11 cellular contexts compared by ENCODE assay signal in genomic region chr21:46079357-46080170, GRCh38. TPM values are rescaled to one million over a fixed set of nuclear protein-coding genes. Genes with fewer than 3 reads are reported as not detected.
DNase-seq lines count a peak whose midpoint lies in the region; ATAC-seq and TF ChIP-seq lines count a peak whose summit lies in the region.
"Had no signal": no experiment of that assay in that cellular context is flagged by ENCODE, and none has a peak within 500 bp of the region (broad histone marks: within the 10 kb centered on the region; RNA-seq: fewer than 3 reads in every experiment).

No MANE protein-coding gene starts in this region.

- whole genome bisulfite sequencing in esophagus muscularis mucosa, result 77% methylated on average over 24 of the region's 34 CpGs
- 73 to 79% (median 77%) methylated on average over 34 of the region's 34 CpGs for WGBS in ovary, 3 donors

- H3K4me1 ChIP-seq in esophagus muscularis mucosa (peaks cover 22 to 52% (median 44%) of the 10 kb centered on the region in 4 donors), ovary (ENCODE audit: insufficient read depth) (peaks cover 2% of the 10 kb centered on the region)

- H3K36me3 Mint-ChIP-seq in MCF 10A (ENCODE audit: insufficient read depth, unreplicated experiment), result no peaks in the 10 kb centered on the region
- H3K36me3 Mint-ChIP-seq: stimulated activated naive B cell treated with anti-CD40 and anti-IgM and Interleukin-4, amounts not matched to agents 10 μg/mL and 1 μg/mL and 100 μg/mL, for 72 hours had no signal

- no peaks in the 10 kb centered on the region for H3K9me3 Mint-ChIP-seq in MCF 10A (ENCODE audit: unreplicated experiment)
- H3K9me3 Mint-ChIP-seq: stimulated activated naive B cell treated with anti-CD40 and anti-IgM and Interleukin-4, amounts not matched to agents 10 μg/mL and 1 μg/mL and 100 μg/mL, for 72 hours had no signal

- H3K36me3 ChIP-seq in esophagus muscularis mucosa (no peaks in the 10 kb centered on the region), ovary (no peaks in the 10 kb centered on the region)

- no peaks in the 10 kb centered on the region for H3K4me1 Mint-ChIP-seq in MCF 10A (ENCODE audit: insufficient read depth, unreplicated experiment)
- H3K4me1 Mint-ChIP-seq: stimulated activated naive B cell treated with anti-CD40 and anti-IgM and Interleukin-4, amounts not matched to agents 10 μg/mL and 1 μg/mL and 100 μg/mL, for 72 hours had no signal

- no peak for ATAC-seq in HG02623 (IDR thresholded peaks at IDR 0.05; ENCODE audit: unreplicated experiment)
- no peak for ATAC-seq in HG03139 (IDR thresholded peaks at IDR 0.05; ENCODE audit: unreplicated experiment)
- ATAC-seq: stimulated activated naive B cell treated with anti-CD40 and anti-IgM and Interleukin-4, amounts not matched to agents 10 μg/mL and 1 μg/mL and 100 μg/mL, for 72 hours; T-helper 17 cell had no signal

- no peak overlapping the region for H3K27ac Mint-ChIP-seq in MCF 10A (ENCODE audit: low read depth, unreplicated experiment)
- H3K27ac Mint-ChIP-seq: stimulated activated naive B cell treated with anti-CD40 and anti-IgM and Interleukin-4, amounts not matched to agents 10 μg/mL and 1 μg/mL and 100 μg/mL, for 72 hours; T-helper 17 cell had no signal

- CTCF ChIA-PET in MCF 10A (lab: Yijun Ruan, JAX), result no interaction called here

- BruUV-seq in MCF 10A (replicated peaks; lab: Mats Ljungman, UMichigan), result no TSS peak

- TF ChIP-seq POLR2A in NB4 (IDR thresholded peaks at IDR 0.05; ENCODE audit: extremely low read depth, insufficient read length), result no peak
- TF ChIP-seq POLR2A in esophagus muscularis mucosa (IDR thresholded peaks at IDR 0.05; ENCODE audit: low read depth), result no peak
- no peak for TF ChIP-seq POLR2A in ovary (IDR thresholded peaks at IDR 0.05)

- H3K27me3 ChIP-seq in esophagus muscularis mucosa (no peaks in the 10 kb centered on the region), ovary (no peaks in the 10 kb centered on the region)

- no peak overlapping the region for H3K4me3 Mint-ChIP-seq in MCF 10A (ENCODE audit: unreplicated experiment)
- H3K4me3 Mint-ChIP-seq: stimulated activated naive B cell treated with anti-CD40 and anti-IgM and Interleukin-4, amounts not matched to agents 10 μg/mL and 1 μg/mL and 100 μg/mL, for 72 hours; T-helper 17 cell had no signal

- peak; percentile 93 for DNase-seq in AG20443 (ENCODE audit: low spot score)
- DNase-seq in NB4 (ENCODE audit: low read depth), result peak; percentile 47
- peak; percentile 78 for DNase-seq in esophagus muscularis mucosa (ENCODE audit: extremely low spot score)
- peak in 4 of 5 donors; percentile 9 to 24 (median 24) for DNase-seq in ovary
- no peak for DNase-seq in middle frontal gyrus (ENCODE audit: extremely low spot score, low spot score)
- DNase-seq in MCF 10A (ENCODE audit: unreplicated experiment), result no peak
- DNase-seq: NCI-H2171; stimulated activated naive B cell treated with anti-CD40 and anti-IgM and Interleukin-4, amounts not matched to agents 10 μg/mL and 1 μg/mL and 100 μg/mL, for 72 hours; T-helper 17 cell had no signal

- TF ChIP-seq EP300 in esophagus muscularis mucosa (IDR thresholded peaks at IDR 0.05), result no peak
- no peak for TF ChIP-seq EP300 in ovary (IDR thresholded peaks at IDR 0.05)

- H3K27ac ChIP-seq in esophagus muscularis mucosa (replicated peaks in 1 of 4) (no peak overlapping the region), ovary (no peak overlapping the region)

- H3K27me3 Mint-ChIP-seq in MCF 10A (ENCODE audit: insufficient read depth, unreplicated experiment), result peaks cover 24% of the 10 kb centered on the region

- no peak overlapping the region for H3K4me3 ChIP-seq in NB4 (ENCODE audit: low read depth, low read length)
- no peak overlapping the region for H3K4me3 ChIP-seq in esophagus muscularis mucosa
- H3K4me3 ChIP-seq in ovary, result no peak overlapping the region

- no peak for TF ChIP-seq CTCF in NB4 (IDR thresholded peaks at IDR 0.05; ENCODE audit: low read depth, low read length)
- no peak for TF ChIP-seq CTCF in esophagus muscularis mucosa (IDR thresholded peaks at IDR 0.05)
- TF ChIP-seq CTCF in ovary (IDR thresholded peaks at IDR 0.05), result no peak
- TF ChIP-seq CTCF in MCF 10A (IDR thresholded peaks at IDR 0.05; ENCODE audit: unreplicated experiment), result no peak

- POLR2A ChIA-PET in MCF 10A (lab: Yijun Ruan, JAX), result no interaction called here

- H3K9me3 ChIP-seq in esophagus muscularis mucosa (no peaks in the 10 kb centered on the region), ovary (no peaks in the 10 kb centered on the region)

- intact Hi-C loops in esophagus muscularis mucosa (cut with DNase I) (no loop called here), ovary (cut with DNase I) (no loop called here), MCF 10A (cut with micrococcal nuclease) (no loop called here)

RNA-seq across cellular contexts. Expression of gene COL6A2, which starts 18.3 kb away (rescaled TPM):
- total RNA-seq in esophagus muscularis mucosa, result 1,000 to 10,000 TPM in 2 of 4 donors, 100 to 1,000 TPM in 2; 942 to 1,525 (median 1,202) TPM
- 1,000 to 10,000 TPM in 1 of 7 donors, 100 to 1,000 TPM in 6; 222 to 1,092 (median 831) TPM for total RNA-seq in ovary
- 100 to 1,000 TPM in 1 of 2 donors, 10 to 100 TPM in 1; 50.9 to 818 TPM for polyA plus RNA-seq in ovary
- total RNA-seq in MCF 10A (2022), result 0.61 and 1.9 TPM in 2 replicates

Comparison
In these comparisons a context has a peak if more than half of its experiments do, and no peak if none do; other contexts are left out.
1. DNase-seq: peak in AG20443 (single experiment), NB4 (single experiment), esophagus muscularis mucosa (single experiment) and ovary (4 of 5); none in middle frontal gyrus (single experiment) and MCF 10A (single experiment).
2. RNA of gene COL6A2, which starts 18.3 kb away (total RNA-seq): 942 to 1,525 TPM in esophagus muscularis mucosa and 222 to 1,092 TPM in ovary; 0.61 to 1.9 TPM in MCF 10A; every median in the first group is over 10 times any median in the second.